17 cellular contexts compared by ENCODE assay signal in genomic region chr1:243364866-243365265, GRCh38.
DNase-seq lines count a peak whose midpoint lies in the region; ATAC-seq and TF ChIP-seq lines count a peak whose summit lies in the region.
"Had no signal": no experiment of that assay in that cellular context is flagged by ENCODE, and none has a peak within 500 bp of the region (broad histone marks: within the 10 kb centered on the region; RNA-seq: fewer than 3 reads in every experiment).

No MANE protein-coding gene starts in this region.

- TF ChIP-seq POLR2A in esophagus muscularis mucosa (IDR thresholded peaks at IDR 0.05; ENCODE audit: low read depth), result no peak

- no peaks in the 10 kb centered on the region for H3K27me3 ChIP-seq in esophagus muscularis mucosa
- H3K27me3 ChIP-seq: BLaER1 treated with 17β-estradiol and CSF1 and Interleukin-3, amounts not matched to agents 10 nM and 100 nM had no signal

- intact Hi-C loops in esophagus muscularis mucosa (cut with DNase I), result no loop called here

- WGBS in esophagus muscularis mucosa, result 93% methylated on average over 8 of the region's 8 CpGs

- H3K4me1 ChIP-seq in esophagus muscularis mucosa, result no peaks in the 10 kb centered on the region
- H3K4me1 ChIP-seq: BLaER1 treated with 17β-estradiol and CSF1 and Interleukin-3, amounts not matched to agents 10 nM and 100 nM had no signal

- peaks cover 0 to 25% (median 18%) of the 10 kb centered on the region in 4 donors for H3K36me3 ChIP-seq in esophagus muscularis mucosa

- no peaks in the 10 kb centered on the region for H3K9me3 ChIP-seq in esophagus muscularis mucosa
- H3K9me3 ChIP-seq: BLaER1 treated with 17β-estradiol and CSF1 and Interleukin-3, amounts not matched to agents 10 nM and 100 nM had no signal

- no peak for TF ChIP-seq CTCF in 22Rv1 (IDR thresholded peaks at IDR 0.05)
- TF ChIP-seq CTCF in esophagus muscularis mucosa (IDR thresholded peaks at IDR 0.05), result no peak

- no peak for ATAC-seq in HG02870 (IDR thresholded peaks at IDR 0.05; ENCODE audit: unreplicated experiment)
- no peak for ATAC-seq in HG02973 (IDR thresholded peaks at IDR 0.05; ENCODE audit: unreplicated experiment)
- ATAC-seq: PC-3 had no signal

- DNase-seq in DMS53 (lab: John Stamatoyannopoulos, UW) (peak; percentile 86), SW480 (ENCODE audit: low spot score) (peak; percentile 6), kidney tubule cell (ENCODE audit: low spot score) (peak; percentile 67), cerebellum (ENCODE audit: low spot score) (no peak), esophagus muscularis mucosa (ENCODE audit: extremely low spot score) (no peak)
- DNase-seq: CD8-positive, alpha-beta memory T cell; GDM1; H7; HFFc6; NCI-H1105; NCI-H2081; NCI-H2171 treated with DMSO at 0.1 percent for 48 hours; PC-3 had no signal

- TF ChIP-seq EP300 in esophagus muscularis mucosa (IDR thresholded peaks at IDR 0.05), result no peak

- no peak overlapping the region for H3K4me3 ChIP-seq in esophagus muscularis mucosa
- H3K4me3 ChIP-seq: BLaER1 treated with 17β-estradiol and CSF1 and Interleukin-3, amounts not matched to agents 10 nM and 100 nM had no signal

- peak overlapping the region; percentile 0; the same call in 1 of the 2 replicates for H3K27ac ChIP-seq in 22Rv1
- H3K27ac ChIP-seq in esophagus muscularis mucosa (replicated peaks in 1 of 4), result no peak overlapping the region
- H3K27ac ChIP-seq: BLaER1 treated with 17β-estradiol and CSF1 and Interleukin-3, amounts not matched to agents 10 nM and 100 nM had no signal

Comparison
In these comparisons a context has a peak if more than half of its experiments do, and no peak if none do; other contexts are left out.
1. DNase-seq: peak in DMS53 (single experiment), SW480 (single experiment) and kidney tubule cell (single experiment); none in cerebellum (single experiment) and esophagus muscularis mucosa (single experiment).